ENCODE assay signal across 8 cellular contexts in the genomic region with DNA sequence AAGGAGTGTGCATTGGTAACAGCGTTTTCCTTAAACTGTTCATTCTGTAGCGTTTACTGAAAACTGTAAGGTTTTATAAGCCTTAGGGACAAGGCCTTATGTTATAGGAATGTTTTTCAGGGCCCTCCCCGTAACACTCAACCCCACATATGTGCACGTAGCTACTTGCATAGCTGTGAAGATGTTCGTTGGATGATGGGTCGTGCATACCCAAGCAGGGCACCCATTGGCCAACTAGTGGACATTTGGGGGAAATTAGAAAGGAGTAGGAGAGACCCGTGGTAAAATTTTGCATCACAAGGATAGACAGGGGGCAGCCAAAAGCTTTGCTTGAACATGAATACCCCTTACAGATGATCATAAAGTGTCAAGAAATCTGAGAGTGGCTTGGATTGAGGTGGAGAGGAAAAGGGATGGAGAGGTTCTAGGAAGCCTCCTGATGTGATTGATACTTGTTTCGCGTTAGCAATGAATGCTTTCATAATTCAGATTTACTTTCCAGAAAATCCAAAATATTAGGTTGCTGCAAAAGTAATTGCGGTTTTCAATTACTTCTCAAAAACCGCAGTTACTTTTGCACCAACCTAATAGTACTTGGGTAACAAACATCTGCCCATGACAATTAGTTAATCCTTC. TPM values are rescaled to one million over a fixed set of nuclear protein-coding genes. Genes with fewer than 3 reads are reported as not detected.
DNase-seq lines count a peak whose midpoint lies in the region; ATAC-seq and TF ChIP-seq lines count a peak whose summit lies in the region.

No MANE protein-coding gene starts in this region.

- H3K36me3 ChIP-seq in GM23338 (ENCODE audit: insufficient read depth) (no peaks in the 10 kb centered on the region; the same call in 1 of the 2 replicates), MM.1S (replicated peaks; ENCODE audit: insufficient read depth, low read length) (no peaks in the 10 kb centered on the region), left lung (no peaks in the 10 kb centered on the region)

- peak overlapping the region; percentile 64; the same call in 1 of the 2 replicates for H3K9ac ChIP-seq in MM.1S (ENCODE audit: low read length)

- H3K4me2 ChIP-seq in GM23338 (peak overlapping the region; percentile 83), MM.1S (ENCODE audit: low read depth, low read length) (peak overlapping the region; percentile 60)

- peak; percentile 32 for ATAC-seq in activated CD8-positive, alpha-beta memory T cell treated with anti-CD3 and anti-CD28 coated beads, Interleukin-2, amount 10 ng/mL, durations not matched to agents 7 days and 5 days
- ATAC-seq in GM23338 (peak; percentile 54), left lung (peak; percentile 22)

- H3K9me2 ChIP-seq in GM23338 (ENCODE audit: insufficient read depth) (no peaks in the 10 kb centered on the region), MM.1S (replicated peaks; ENCODE audit: insufficient read depth, low read length) (no peaks in the 10 kb centered on the region)

- TF ChIP-seq CTCF in GM23338 (conservative IDR thresholded peaks at IDR 0.05; ENCODE audit: low read depth in 2 of 2) = peak; percentile 40 to 59
- TF ChIP-seq CTCF in MM.1S (IDR thresholded peaks at IDR 0.05; ENCODE audit: low read length) = peak; percentile 48
- peak in 1 of 2 donors; percentile 14 for TF ChIP-seq CTCF in left lung (IDR thresholded peaks at IDR 0.05)

- CTCF ChIA-PET in activated CD8-positive, alpha-beta memory T cell treated with anti-CD3 and anti-CD28 coated beads, Interleukin-2, amount 10 ng/mL, durations not matched to agents 7 days and 5 days (lab: Charles Lee) = interaction anchor here (1.1 to 1.6 kb wide), 4 partner anchors 48 to 347 kb away, joined by 3 to 9 read pairs (median 3); a partner anchor contains a TSS

- peaks cover 16% of the 10 kb centered on the region for H3K36me3 Mint-ChIP-seq in activated CD8-positive, alpha-beta memory T cell treated with anti-CD3 and anti-CD28 coated beads, Interleukin-2, amount 10 ng/mL, durations not matched to agents 7 days and 5 days
- H3K36me3 Mint-ChIP-seq in GM23338 (ENCODE audit: low read depth) = peaks cover 6% of the 10 kb centered on the region; the same call in 2 of the 3 replicates
- peaks cover 24% of the 10 kb centered on the region for H3K36me3 Mint-ChIP-seq in dendritic cell treated with granulocyte-macrophage colony-stimulating factor and Interleukin-4, amounts not matched to agents 40 ng/mL and 50 ng/mL, for 4 days (ENCODE audit: low read depth)

- H3K27me3 Mint-ChIP-seq in activated CD8-positive, alpha-beta memory T cell treated with anti-CD3 and anti-CD28 coated beads, Interleukin-2, amount 10 ng/mL, durations not matched to agents 7 days and 5 days = no peaks in the 10 kb centered on the region
- peaks cover 4% of the 10 kb centered on the region for H3K27me3 Mint-ChIP-seq in GM23338 (ENCODE audit: insufficient read depth, low read depth, poor library complexity)
- H3K27me3 Mint-ChIP-seq in dendritic cell treated with granulocyte-macrophage colony-stimulating factor and Interleukin-4, amounts not matched to agents 40 ng/mL and 50 ng/mL, for 4 days = peaks cover 4% of the 10 kb centered on the region

- H2AFZ ChIP-seq in GM23338 (peak overlapping the region; percentile 92), MM.1S (ENCODE audit: low read length) (peak overlapping the region; percentile 74)

- H3K9me3 Mint-ChIP-seq in activated CD8-positive, alpha-beta memory T cell treated with anti-CD3 and anti-CD28 coated beads, Interleukin-2, amount 10 ng/mL, durations not matched to agents 7 days and 5 days (ENCODE audit: low read depth) = no peaks in the 10 kb centered on the region
- peaks cover 3% of the 10 kb centered on the region; the same call in 1 of the 3 replicates for H3K9me3 Mint-ChIP-seq in GM23338
- H3K9me3 Mint-ChIP-seq in dendritic cell treated with granulocyte-macrophage colony-stimulating factor and Interleukin-4, amounts not matched to agents 40 ng/mL and 50 ng/mL, for 4 days = no peaks in the 10 kb centered on the region

- intact Hi-C loops in dendritic cell treated with granulocyte-macrophage colony-stimulating factor and Interleukin-4, amounts not matched to agents 40 ng/mL and 50 ng/mL, for 4 days (cut with micrococcal nuclease) = no loop called here
- intact Hi-C loops in left lung (cut with DNase I) = no loop called here

- no peaks in the 10 kb centered on the region for H3F3A ChIP-seq in GM23338 (replicated peaks; ENCODE audit: low read depth)
- no peaks in the 10 kb centered on the region; the same call in 1 of the 2 replicates for H3F3A ChIP-seq in MM.1S (ENCODE audit: insufficient read depth, low read length)

- no peaks in the 10 kb centered on the region; the same call in 1 of the 2 replicates for H4K20me1 ChIP-seq in GM23338 (replicated peaks; ENCODE audit: insufficient read depth)
- no peaks in the 10 kb centered on the region for H4K20me1 ChIP-seq in MM.1S (ENCODE audit: insufficient read depth, low read length)

- peaks cover 13% of the 10 kb centered on the region for H3K79me2 ChIP-seq in GM23338 (replicated peaks; ENCODE audit: insufficient read depth)
- H3K79me2 ChIP-seq in MM.1S (ENCODE audit: low read length) = peaks cover 17% of the 10 kb centered on the region

- H3K27ac Mint-ChIP-seq in activated CD8-positive, alpha-beta memory T cell treated with anti-CD3 and anti-CD28 coated beads, Interleukin-2, amount 10 ng/mL, durations not matched to agents 7 days and 5 days = peak overlapping the region; percentile 87
- no peak overlapping the region for H3K27ac Mint-ChIP-seq in GM23338
- peak overlapping the region; percentile 92 for H3K27ac Mint-ChIP-seq in dendritic cell treated with granulocyte-macrophage colony-stimulating factor and Interleukin-4, amounts not matched to agents 40 ng/mL and 50 ng/mL, for 4 days

- H3K4me3 Mint-ChIP-seq in activated CD8-positive, alpha-beta memory T cell treated with anti-CD3 and anti-CD28 coated beads, Interleukin-2, amount 10 ng/mL, durations not matched to agents 7 days and 5 days = peak overlapping the region; percentile 89
- H3K4me3 Mint-ChIP-seq in GM23338 = peak overlapping the region; percentile 86
- H3K4me3 Mint-ChIP-seq in dendritic cell treated with granulocyte-macrophage colony-stimulating factor and Interleukin-4, amounts not matched to agents 40 ng/mL and 50 ng/mL, for 4 days = peak overlapping the region; percentile 80

- no peaks in the 10 kb centered on the region for H3K4me1 ChIP-seq in GM23338 (ENCODE audit: insufficient read depth)
- H3K4me1 ChIP-seq in MM.1S (ENCODE audit: low read length) = no peaks in the 10 kb centered on the region
- H3K4me1 ChIP-seq in left lung = peaks cover 0 to 12% of the 10 kb centered on the region in 2 donors

- H3K27me3 ChIP-seq in GM23338 (ENCODE audit: insufficient read depth) (no peaks in the 10 kb centered on the region), MM.1S (replicated peaks; ENCODE audit: insufficient read depth, low read length) (no peaks in the 10 kb centered on the region), left lung (no peaks in the 10 kb centered on the region)

- peaks cover 27% of the 10 kb centered on the region for H3K4me1 Mint-ChIP-seq in activated CD8-positive, alpha-beta memory T cell treated with anti-CD3 and anti-CD28 coated beads, Interleukin-2, amount 10 ng/mL, durations not matched to agents 7 days and 5 days
- H3K4me1 Mint-ChIP-seq in GM23338 = peaks cover 3% of the 10 kb centered on the region; the same call in 2 of the 3 replicates
- H3K4me1 Mint-ChIP-seq in dendritic cell treated with granulocyte-macrophage colony-stimulating factor and Interleukin-4, amounts not matched to agents 40 ng/mL and 50 ng/mL, for 4 days (ENCODE audit: low read depth) = peaks cover 24% of the 10 kb centered on the region

- no peak overlapping the region for H3K27ac ChIP-seq in GM23338 (ENCODE audit: low read depth)
- H3K27ac ChIP-seq in MM.1S (ENCODE audit: low read length) = no peak overlapping the region
- H3K27ac ChIP-seq in left lung = peak overlapping the region in 1 of 2 donors; percentile 41

- H3K9me3 ChIP-seq in MM.1S (replicated peaks; ENCODE audit: insufficient read depth, low read length) (no peaks in the 10 kb centered on the region), left lung (no peaks in the 10 kb centered on the region)

- peak; percentile 71 for DNase-seq in activated CD8-positive, alpha-beta memory T cell treated with anti-CD3 and anti-CD28 coated beads, Interleukin-2, amount 10 ng/mL, durations not matched to agents 7 days and 5 days
- DNase-seq in activated CD8-positive, alpha-beta memory T cell treated with anti-CD3 and anti-CD28 coated beads, Interleukin-2, amount 50 U/mL, for 48 hours = no peak
- DNase-seq in GM23338 (ENCODE audit: low spot score) = peak; percentile 75
- DNase-seq in MM.1S = peak; percentile 65
- DNase-seq in T-helper 2 cell = peak in 3 of 5 experiments; percentile 14 to 77 (median 15)
- no peak for DNase-seq in left lung
- peak; percentile 41 for DNase-seq in stimulated activated CD8-positive, alpha-beta memory T cell treated with anti-CD3 and anti-CD28 coated beads, Interleukin-4, amount 100 ng/mL, for 48 hours

- H3K4me3 ChIP-seq in GM23338 (peak overlapping the region; percentile 75), MM.1S (ENCODE audit: low read length) (peak overlapping the region; percentile 66), left lung (peak overlapping the region; percentile 92 to 99)

TF ChIP-seq in GM23338, 12 proteins besides CTCF, POLR2A, EP300 and RAD21 (continues in another document):
- TF ChIP-seq EZH2phosphoT487 (IDR thresholded peaks at IDR 0.05; ENCODE audit: unreplicated experiment) (no peak), JUNB (IDR thresholded peaks at IDR 0.05; ENCODE audit: unreplicated experiment) (no peak), ZNF114 (CRISPR knock-in tag; IDR thresholded peaks at IDR 0.05) (no peak), EZH2 (IDR thresholded peaks at IDR 0.05; ENCODE audit: low read depth, unreplicated experiment) (no peak), STAT1 (IDR thresholded peaks at IDR 0.05; ENCODE audit: unreplicated experiment) (no peak), POLR2AphosphoS5 (IDR thresholded peaks at IDR 0.05; ENCODE audit: low read depth) (no peak)
- TF ChIP-seq, protein P1, sequence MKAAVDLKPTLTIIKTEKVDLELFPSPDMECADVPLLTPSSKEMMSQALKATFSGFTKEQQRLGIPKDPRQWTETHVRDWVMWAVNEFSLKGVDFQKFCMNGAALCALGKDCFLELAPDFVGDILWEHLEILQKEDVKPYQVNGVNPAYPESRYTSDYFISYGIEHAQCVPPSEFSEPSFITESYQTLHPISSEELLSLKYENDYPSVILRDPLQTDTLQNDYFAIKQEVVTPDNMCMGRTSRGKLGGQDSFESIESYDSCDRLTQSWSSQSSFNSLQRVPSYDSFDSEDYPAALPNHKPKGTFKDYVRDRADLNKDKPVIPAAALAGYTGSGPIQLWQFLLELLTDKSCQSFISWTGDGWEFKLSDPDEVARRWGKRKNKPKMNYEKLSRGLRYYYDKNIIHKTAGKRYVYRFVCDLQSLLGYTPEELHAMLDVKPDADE (IDR thresholded peaks at IDR 0.05) = no peak

RNA-seq across cellular contexts. Expression of a gene that starts 0.9 kb away (rescaled TPM):
- 10 to 100 TPM; 13.9 to 16.1 TPM for total RNA-seq in activated CD8-positive, alpha-beta memory T cell treated with anti-CD3 and anti-CD28 coated beads, Interleukin-2, amount 10 ng/mL, durations not matched to agents 7 days and 5 days
- 17.6 and 18.2 TPM in 2 replicates for total RNA-seq in GM23338 (2014; rRNA removed; shearing (Covaris generic))
- 5.6 and 8.7 TPM in 2 replicates for polyA plus RNA-seq in GM23338 (2016; fragmentation: Nextera tagmentation; extraction: Ambion mirVana)
- total RNA-seq in left lung = 1 to 10 TPM; 4.8 to 5.5 TPM

Comparison
In these comparisons a context has a peak if more than half of its experiments do, and no peak if none do; other contexts are left out.
1. DNase-seq: peak in activated CD8-positive, alpha-beta memory T cell treated with anti-CD3 and anti-CD28 coated beads, Interleukin-2, amount 10 ng/mL, durations not matched to agents 7 days and 5 days (single experiment), GM23338 (single experiment), MM.1S (single experiment), T-helper 2 cell (3 of 5) and stimulated activated CD8-positive, alpha-beta memory T cell treated with anti-CD3 and anti-CD28 coated beads, Interleukin-4, amount 100 ng/mL, for 48 hours (single experiment); none in activated CD8-positive, alpha-beta memory T cell treated with anti-CD3 and anti-CD28 coated beads, Interleukin-2, amount 50 U/mL, for 48 hours (single experiment) and left lung (0 of 2).
2. Peak in every context shown above with its lines, with median percentiles within 50 percentile points of each other: ATAC-seq, H3K4me3 Mint-ChIP-seq and H3K4me3 ChIP-seq.